In genomic region chr5:158456756-158457155, GRCh38 we compare ENCODE assay signal across 9 cellular contexts.
DNase-seq lines count a peak whose midpoint lies in the region; ATAC-seq and TF ChIP-seq lines count a peak whose summit lies in the region.
"Had no signal": no experiment of that assay in that cellular context is flagged by ENCODE, and none has a peak within 500 bp of the region (broad histone marks: within the 10 kb centered on the region; RNA-seq: fewer than 3 reads in every experiment).

No MANE protein-coding gene starts in this region.

- ATAC-seq in activated CD4-positive, alpha-beta T cell treated with anti-CD3 and anti-CD28 coated beads for 36 hours: peak; percentile 19
- no peak for ATAC-seq in HG03571 (IDR thresholded peaks at IDR 0.05; ENCODE audit: unreplicated experiment)

- 0% methylated on average over 1 of the region's 1 CpG for whole genome bisulfite sequencing in smooth muscle cell (ENCODE audit: low lambda C conversion rate)

- H3K27ac ChIP-seq in Karpas-422 (ENCODE audit: low read length) (no peak overlapping the region), smooth muscle cell (ENCODE audit: low read depth) (peak overlapping the region; percentile 25), MM.1S (ENCODE audit: low read length) (no peak overlapping the region)
- H3K27ac ChIP-seq: BLaER1 had no signal

- H3K36me3 Mint-ChIP-seq in activated CD4-positive, alpha-beta T cell treated with anti-CD3 and anti-CD28 coated beads for 36 hours (ENCODE audit: low read depth): no peaks in the 10 kb centered on the region
- no peaks in the 10 kb centered on the region for H3K36me3 Mint-ChIP-seq in activated CD4-positive, alpha-beta T cell treated with anti-CD3 and anti-CD28 coated beads, Interleukin-2, amount 10 ng/mL, durations not matched to agents 24 days and 14 days (ENCODE audit: low read depth)

- no peak overlapping the region for H3K4me2 ChIP-seq in Karpas-422 (ENCODE audit: low read depth, low read length, poor library complexity, severe bottlenecking)
- no peak overlapping the region for H3K4me2 ChIP-seq in smooth muscle cell
- no peak overlapping the region for H3K4me2 ChIP-seq in MM.1S (ENCODE audit: low read depth, low read length)
- H3K4me2 ChIP-seq: BLaER1 had no signal

- H2AFZ ChIP-seq in Karpas-422 (ENCODE audit: low read length): no peak overlapping the region
- H2AFZ ChIP-seq in smooth muscle cell (ENCODE audit: low read depth): no peak overlapping the region
- no peak overlapping the region for H2AFZ ChIP-seq in MM.1S (ENCODE audit: low read length)

- no peaks in the 10 kb centered on the region for H3K79me2 ChIP-seq in Karpas-422 (ENCODE audit: low read length)
- no peaks in the 10 kb centered on the region for H3K79me2 ChIP-seq in smooth muscle cell (ENCODE audit: low read depth)
- H3K79me2 ChIP-seq in MM.1S (ENCODE audit: low read length): no peaks in the 10 kb centered on the region

- no peaks in the 10 kb centered on the region for H3K4me1 Mint-ChIP-seq in activated CD4-positive, alpha-beta T cell treated with anti-CD3 and anti-CD28 coated beads for 36 hours
- no peaks in the 10 kb centered on the region for H3K4me1 Mint-ChIP-seq in activated CD4-positive, alpha-beta T cell treated with anti-CD3 and anti-CD28 coated beads, Interleukin-2, amount 10 ng/mL, durations not matched to agents 24 days and 14 days

- no peaks in the 10 kb centered on the region for H3K9me2 ChIP-seq in Karpas-422 (replicated peaks; ENCODE audit: insufficient read depth, low read length)
- no peaks in the 10 kb centered on the region for H3K9me2 ChIP-seq in MM.1S (replicated peaks; ENCODE audit: insufficient read depth, low read length)

- no peaks in the 10 kb centered on the region for H4K20me1 ChIP-seq in Karpas-422 (ENCODE audit: insufficient read depth, low read depth, low read length)
- no peaks in the 10 kb centered on the region for H4K20me1 ChIP-seq in smooth muscle cell (ENCODE audit: low read depth)
- no peaks in the 10 kb centered on the region for H4K20me1 ChIP-seq in MM.1S (ENCODE audit: insufficient read depth, low read length)
- H4K20me1 ChIP-seq: BLaER1 had no signal

- no peaks in the 10 kb centered on the region for H3K9me3 Mint-ChIP-seq in activated CD4-positive, alpha-beta T cell treated with anti-CD3 and anti-CD28 coated beads for 36 hours (ENCODE audit: low read depth)
- peaks cover 8% of the 10 kb centered on the region for H3K9me3 Mint-ChIP-seq in activated CD4-positive, alpha-beta T cell treated with anti-CD3 and anti-CD28 coated beads, Interleukin-2, amount 10 ng/mL, durations not matched to agents 24 days and 14 days

- CTCF ChIA-PET in activated CD4-positive, alpha-beta T cell treated with anti-CD3 and anti-CD28 coated beads for 36 hours (lab: Charles Lee): no interaction called here

- no peaks in the 10 kb centered on the region for H3K27me3 Mint-ChIP-seq in activated CD4-positive, alpha-beta T cell treated with anti-CD3 and anti-CD28 coated beads for 36 hours
- no peaks in the 10 kb centered on the region for H3K27me3 Mint-ChIP-seq in activated CD4-positive, alpha-beta T cell treated with anti-CD3 and anti-CD28 coated beads, Interleukin-2, amount 10 ng/mL, durations not matched to agents 24 days and 14 days

- H3K9me3 ChIP-seq in Karpas-422 (ENCODE audit: low read length) (no peaks in the 10 kb centered on the region), smooth muscle cell (replicated peaks; ENCODE audit: low read depth) (no peaks in the 10 kb centered on the region), MM.1S (replicated peaks; ENCODE audit: insufficient read depth, low read length) (no peaks in the 10 kb centered on the region)

- DNase-seq in activated CD4-positive, alpha-beta T cell treated with anti-CD3 and anti-CD28 coated beads for 36 hours: peak; percentile 10
- no peak for DNase-seq in activated CD4-positive, alpha-beta T cell treated with anti-CD3 and anti-CD28 coated beads, Interleukin-2, amount 10 ng/mL, durations not matched to agents 24 days and 14 days
- DNase-seq in Karpas-422: peak; percentile 7
- DNase-seq in dedifferentiated amniotic fluid mesenchymal stem cell (ENCODE audit: extremely low spot score): peak; percentile 67
- DNase-seq in smooth muscle cell (lab: John Stamatoyannopoulos, UW; ENCODE audit: unreplicated experiment): no peak
- DNase-seq in MM.1S: no peak
- DNase-seq in NCI-H1092 (lab: John Stamatoyannopoulos, UW): no peak

- H3K36me3 ChIP-seq in Karpas-422 (ENCODE audit: insufficient read depth, low read length) (no peaks in the 10 kb centered on the region), smooth muscle cell (ENCODE audit: low read depth) (no peaks in the 10 kb centered on the region), MM.1S (replicated peaks; ENCODE audit: insufficient read depth, low read length) (no peaks in the 10 kb centered on the region)

- no peak overlapping the region for H3K4me3 ChIP-seq in Karpas-422 (ENCODE audit: low read length)
- no peak overlapping the region for H3K4me3 ChIP-seq in smooth muscle cell
- no peak overlapping the region for H3K4me3 ChIP-seq in MM.1S (ENCODE audit: low read length)
- H3K4me3 ChIP-seq: BLaER1 had no signal

- TF ChIP-seq CTCF in smooth muscle cell (IDR thresholded peaks at IDR 0.05; ENCODE audit: borderline replicate concordance, insufficient read depth, poor library complexity, severe bottlenecking) (no peak), MM.1S (IDR thresholded peaks at IDR 0.05; ENCODE audit: low read length) (no peak)

- no peak overlapping the region for H3K4me3 Mint-ChIP-seq in activated CD4-positive, alpha-beta T cell treated with anti-CD3 and anti-CD28 coated beads for 36 hours
- H3K4me3 Mint-ChIP-seq in activated CD4-positive, alpha-beta T cell treated with anti-CD3 and anti-CD28 coated beads, Interleukin-2, amount 10 ng/mL, durations not matched to agents 24 days and 14 days: no peak overlapping the region

- POLR2A ChIA-PET in activated CD4-positive, alpha-beta T cell treated with anti-CD3 and anti-CD28 coated beads for 36 hours (lab: Charles Lee): no interaction called here

- no peaks in the 10 kb centered on the region for H3K27me3 ChIP-seq in Karpas-422 (ENCODE audit: low read length)
- no peaks in the 10 kb centered on the region for H3K27me3 ChIP-seq in smooth muscle cell (ENCODE audit: low read depth)
- H3K27me3 ChIP-seq in MM.1S (replicated peaks; ENCODE audit: insufficient read depth, low read length): no peaks in the 10 kb centered on the region
- H3K27me3 ChIP-seq: BLaER1 had no signal

- H3K9ac ChIP-seq in Karpas-422 (ENCODE audit: low read length) (no peak overlapping the region), smooth muscle cell (ENCODE audit: low read depth) (no peak overlapping the region), MM.1S (ENCODE audit: low read length) (no peak overlapping the region)
- H3K9ac ChIP-seq: BLaER1 had no signal

- H3K4me1 ChIP-seq in Karpas-422 (ENCODE audit: low read length) (no peaks in the 10 kb centered on the region), smooth muscle cell (ENCODE audit: low read depth) (no peaks in the 10 kb centered on the region), MM.1S (ENCODE audit: low read length) (no peaks in the 10 kb centered on the region)
- H3K4me1 ChIP-seq: BLaER1 had no signal

- intact Hi-C loops in activated CD4-positive, alpha-beta T cell treated with anti-CD3 and anti-CD28 coated beads for 36 hours (cut with DNase I, micrococcal nuclease): no loop called here
- intact Hi-C loops in activated CD4-positive, alpha-beta T cell treated with anti-CD3 and anti-CD28 coated beads, Interleukin-2, amount 10 ng/mL, durations not matched to agents 24 days and 14 days (cut with micrococcal nuclease): no loop called here

- no peaks in the 10 kb centered on the region for H3F3A ChIP-seq in smooth muscle cell (ENCODE audit: low read depth)
- no peaks in the 10 kb centered on the region for H3F3A ChIP-seq in MM.1S (ENCODE audit: insufficient read depth, low read length)

- H3K27ac Mint-ChIP-seq in activated CD4-positive, alpha-beta T cell treated with anti-CD3 and anti-CD28 coated beads for 36 hours: no peak overlapping the region
- H3K27ac Mint-ChIP-seq in activated CD4-positive, alpha-beta T cell treated with anti-CD3 and anti-CD28 coated beads, Interleukin-2, amount 10 ng/mL, durations not matched to agents 24 days and 14 days: no peak overlapping the region

Comparison
In these comparisons a context has a peak if more than half of its experiments do, and no peak if none do; other contexts are left out.
1. DNase-seq: peak in activated CD4-positive, alpha-beta T cell treated with anti-CD3 and anti-CD28 coated beads for 36 hours (single experiment), Karpas-422 (single experiment) and dedifferentiated amniotic fluid mesenchymal stem cell (single experiment); none in activated CD4-positive, alpha-beta T cell treated with anti-CD3 and anti-CD28 coated beads, Interleukin-2, amount 10 ng/mL, durations not matched to agents 24 days and 14 days (single experiment), smooth muscle cell (single experiment), MM.1S (single experiment) and NCI-H1092 (single experiment).